In the genomic region with DNA sequence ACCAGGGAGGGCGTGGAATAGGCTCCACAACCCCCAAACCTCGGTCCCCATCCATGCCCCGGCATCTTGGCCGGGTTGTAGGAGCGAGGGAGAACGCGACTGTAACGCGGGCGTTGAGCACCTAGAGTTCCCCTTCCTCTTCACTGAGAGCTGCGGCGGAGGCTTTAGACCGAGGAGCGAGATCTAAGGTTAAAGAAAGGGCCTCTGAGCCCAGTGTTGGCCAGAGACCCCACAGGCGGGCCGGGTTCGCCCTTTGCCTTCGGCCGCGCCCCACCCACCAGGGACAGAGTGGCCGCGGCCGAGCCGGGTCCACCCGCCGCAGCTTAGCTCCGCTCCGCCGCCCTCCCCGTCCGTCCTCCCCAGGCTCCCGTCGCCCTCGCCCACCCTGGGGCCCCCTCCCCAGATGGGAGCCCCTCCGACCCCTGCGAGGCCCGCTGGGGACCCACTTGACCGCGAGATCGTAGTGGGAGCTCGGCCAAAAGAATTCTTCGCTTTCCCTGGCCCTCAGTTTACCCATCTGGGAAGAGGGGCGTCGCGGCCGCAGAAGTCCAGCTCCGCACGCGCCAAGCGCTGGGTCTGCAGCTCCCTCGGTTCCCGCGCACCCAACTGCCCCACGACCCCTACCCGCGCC, we compare ENCODE assay signal across 8 cellular contexts. TPM values are rescaled to one million over a fixed set of nuclear protein-coding genes. Genes with fewer than 3 reads are reported as not detected.
DNase-seq lines count a peak whose midpoint lies in the region; ATAC-seq, FAIRE-seq and TF ChIP-seq lines count a peak whose summit lies in the region.

No MANE protein-coding gene starts in this region.

- H3K9me3 ChIP-seq in A549 (0 out of 3 replicates have a peak, but pooled peaks cover 3% of the 10 kb centered on the region), mesodermal cell (ENCODE audit: control insufficient read depth, low read length) (peaks cover 10% of the 10 kb centered on the region)

- no peaks in the 10 kb centered on the region for H3K9me3 Mint-ChIP-seq in HFFc6

- TF ChIP-seq CTCF in A549 (IDR thresholded peaks at IDR 0.05) = no peak
- no peak for TF ChIP-seq CTCF in HFFc6 (IDR thresholded peaks at IDR 0.05)
- TF ChIP-seq CTCF in coronary artery (IDR thresholded peaks at IDR 0.05) = no peak

- no peak for TF ChIP-seq EP300 in A549 (IDR thresholded peaks at IDR 0.05)

- H3K27ac ChIP-seq in A549 = peak overlapping the region; percentile 89
- peak overlapping the region in 1 of 2 donors; percentile 81 for H3K27ac ChIP-seq in coronary artery
- no peak overlapping the region for H3K27ac ChIP-seq in mesodermal cell (ENCODE audit: low read depth, low read length, severe bottlenecking)

- peaks cover 18% of the 10 kb centered on the region for H3K36me3 Mint-ChIP-seq in HFFc6 (ENCODE audit: low read depth)

- H3K4me1 Mint-ChIP-seq in HFFc6 (ENCODE audit: low read depth) = peaks cover 72% of the 10 kb centered on the region

- DNase-seq in A549 (ENCODE audit: low read depth in 1 of 2, low spot score in 1 of 2) (no peak), HFFc6 (no peak), coronary artery (ENCODE audit: low spot score) (no peak), GM19239 (ENCODE audit: insufficient read length, low spot score) (no peak), NCI-H2171 treated with DMSO at 0.1 percent for 48 hours (lab: John Stamatoyannopoulos, UW) (no peak)

- POLR2A ChIA-PET in A549 (lab: Yijun Ruan, JAX) = interaction anchor here (1.3 kb wide), 1 partner anchor 80 kb away, joined by 3 read pairs; the partner anchor contains the start of gene AP3S2

- TF ChIP-seq RAD21 in A549 (conservative IDR thresholded peaks at IDR 0.05 in 1 of 2, IDR thresholded peaks at IDR 0.05 in 1 of 2) = no peak

- H3K27ac Mint-ChIP-seq in HFFc6 = peak overlapping the region; percentile 81

- peak overlapping the region; percentile 84 for H3K4me3 ChIP-seq in A549
- H3K4me3 ChIP-seq in coronary artery = peak overlapping the region; percentile 78
- peak overlapping the region; percentile 44 for H3K4me3 ChIP-seq in mesodermal cell (ENCODE audit: extremely low read depth, insufficient read depth, low read length, poor library complexity, severe bottlenecking)

- no peaks in the 10 kb centered on the region for H3K36me3 ChIP-seq in mesodermal cell (ENCODE audit: control insufficient read depth, insufficient read depth, low read length)

- no peak for TF ChIP-seq POLR2A in A549 (IDR thresholded peaks at IDR 0.05; ENCODE audit: low read length)

- peaks cover 4% of the 10 kb centered on the region for H3K27me3 Mint-ChIP-seq in HFFc6 (ENCODE audit: insufficient read depth)

- peak overlapping the region; percentile 94 for H3K4me3 Mint-ChIP-seq in HFFc6

- peak overlapping the region; percentile 96 for H3K4me2 ChIP-seq in A549

- no peak for ATAC-seq in A549
- ATAC-seq in HG02970 (IDR thresholded peaks at IDR 0.05; ENCODE audit: low FRiP score, unreplicated experiment) = no peak
- ATAC-seq in HG02840 (IDR thresholded peaks at IDR 0.05; ENCODE audit: low FRiP score, unreplicated experiment) = no peak

- FAIRE-seq in A549 (lab: Jason Lieb, UNC) = no peak
- FAIRE-seq in GM19239 (lab: Jason Lieb, UNC) = no peak

- 88% methylated on average over 36 of the region's 56 CpGs for WGBS in A549 (ENCODE audit: missing lambda C conversion rate)
- WGBS in mesodermal cell (ENCODE audit: insufficient coverage in 2 of 2), 2 experiments = 33 to 35% methylated on average over 46 to 47 of the region's 56 CpGs

- CTCF ChIA-PET in A549 (lab: Yijun Ruan, JAX) = interaction anchor here (0.7 to 2.8 kb wide), 9 partner anchors 12 to 273 kb away, joined by 3 to 13 read pairs (median 4); no protein-coding TSS in a partner anchor

- H3K4me1 ChIP-seq in A549 = peaks cover 15% of the 10 kb centered on the region
- H3K4me1 ChIP-seq in mesodermal cell (ENCODE audit: control insufficient read depth, insufficient read depth, low read length, poor library complexity, severe bottlenecking) = peaks cover 5% of the 10 kb centered on the region

TF ChIP-seq in A549, 52 proteins besides CTCF, POLR2A, EP300 and RAD21:
- TF ChIP-seq EHF (CRISPR knock-in tag; IDR thresholded peaks at IDR 0.05) = no peak
- no peak for TF ChIP-seq TP53 (CRISPR knock-in tag; IDR thresholded peaks at IDR 0.05)
- TF ChIP-seq, protein P1, sequence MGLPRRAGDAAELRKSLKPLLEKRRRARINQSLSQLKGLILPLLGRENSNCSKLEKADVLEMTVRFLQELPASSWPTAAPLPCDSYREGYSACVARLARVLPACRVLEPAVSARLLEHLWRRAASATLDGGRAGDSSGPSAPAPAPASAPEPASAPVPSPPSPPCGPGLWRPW (IDR thresholded peaks at IDR 0.05) = no peak
- no peak for TF ChIP-seq RFX5 (IDR thresholded peaks at IDR 0.05)
- no peak for TF ChIP-seq HOXB5 (CRISPR knock-in tag; IDR thresholded peaks at IDR 0.05)
- TF ChIP-seq MYC (IDR thresholded peaks at IDR 0.05; ENCODE audit: borderline replicate concordance, low read length) = no peak
- TF ChIP-seq ZNF302 (CRISPR knock-in tag; IDR thresholded peaks at IDR 0.05) = no peak
- no peak for TF ChIP-seq MAX (IDR thresholded peaks at IDR 0.05)
- TF ChIP-seq HEYL (CRISPR knock-in tag; IDR thresholded peaks at IDR 0.05) = no peak
- no peak for TF ChIP-seq FOSB (CRISPR knock-in tag; IDR thresholded peaks at IDR 0.05)
- no peak for TF ChIP-seq EHMT2 (IDR thresholded peaks at IDR 0.05; ENCODE audit: low read depth)
- no peak for TF ChIP-seq FOSL2 (IDR thresholded peaks at IDR 0.05)
- no peak for TF ChIP-seq FOSL2 (CRISPR knock-in tag; IDR thresholded peaks at IDR 0.05)
- TF ChIP-seq ZC3H11A (IDR thresholded peaks at IDR 0.05) = no peak
- no peak for TF ChIP-seq RCOR1 (IDR thresholded peaks at IDR 0.05; ENCODE audit: low read depth, low read length)

RNA-seq across cellular contexts. Expression of gene ANPEP, which starts 0.4 kb away (rescaled TPM):
- polyA plus RNA-seq in A549 (2011; rRNA removed) (3.8 and 5.3 TPM in 2 replicates), A549 (2017; fragmentation: RNase III; extraction: RNeasy Plus Mini Kit Qiagen cat#74134 plus additional on column Dnase treatment) (9.3 to 12.5 TPM (median 9.9 TPM) in 3 replicates)
- 1.9 and 2.5 TPM in 2 replicates for polyA plus RNA-seq in A549 (2012; cell fraction: cytosol; rRNA removed)
- polyA plus RNA-seq in A549 (2012; cell fraction: nucleus; rRNA removed) = 9.2 and 12.7 TPM in 2 replicates
- 5.9 and 6.5 TPM in 2 replicates for polyA minus RNA-seq in A549 (2011; rRNA and poly(A)+ RNA removed)
- total RNA-seq in HFFc6 (2021; fragmentation: NEBNext Ultra II Directional; extraction: Animal tissue kit (Norgen Biotek cat#: 25700)) = 100 to 1,000 TPM; 502 to 857 (median 524) TPM
- polyA plus RNA-seq in mesodermal cell (2013, experiment 1 of 2) = 12.1 TPM
- 14.6 TPM for polyA plus RNA-seq in mesodermal cell (2013, experiment 2 of 2)

RNA-seq across cellular contexts. Expression of gene MESP2, which starts 38.1 kb away (rescaled TPM):
- polyA plus RNA-seq in A549 (2011; rRNA removed) (0.22 and 0.24 TPM in 2 replicates), A549 (2017; fragmentation: RNase III; extraction: RNeasy Plus Mini Kit Qiagen cat#74134 plus additional on column Dnase treatment) (0.50 to 0.57 TPM (median 0.53 TPM) in 3 replicates)
- 0.18 and 0.29 TPM in 2 replicates for polyA plus RNA-seq in A549 (2012; cell fraction: cytosol; rRNA removed)
- polyA plus RNA-seq in A549 (2012; cell fraction: nucleus; rRNA removed) = 0.16 and 0.54 TPM in 2 replicates
- not detected in 2 replicates for polyA minus RNA-seq in A549 (2011; rRNA and poly(A)+ RNA removed)
- under 1 TPM in 3 of 6 experiments, not detected in 3; 0.19 to 0.26 (median 0.21) TPM for total RNA-seq in HFFc6 (2021; fragmentation: NEBNext Ultra II Directional; extraction: Animal tissue kit (Norgen Biotek cat#: 25700))
- 0.55 TPM for polyA plus RNA-seq in mesodermal cell (2013, experiment 1 of 2)
- polyA plus RNA-seq in mesodermal cell (2013, experiment 2 of 2) = 0.61 TPM
